1 cellular context compared by ENCODE assay signal in genomic region chr1:111755321-111756123, GRCh38.
TF ChIP-seq lines count a peak whose summit lies in the region.

Gene DDX20, plus strand, starts transcription at chr1:111755901. Its CDS starts 24 bp downstream, at chr1:111755925.

TF ChIP-seq in HEK293, 187 proteins besides CTCF, POLR2A, EP300 and RAD21 (continued from another document and continues in another):
- peak; percentile 86 for TF ChIP-seq ZNF639 (tag by site-specific recombination; IDR thresholded peaks at IDR 0.05)
- TF ChIP-seq REPIN1 (tag by site-specific recombination; IDR thresholded peaks at IDR 0.05; ENCODE audit: low read depth) = no peak
- peak; percentile 86 for TF ChIP-seq ZNF335 (tag by site-specific recombination; conservative IDR thresholded peaks at IDR 0.05)
- no peak for TF ChIP-seq ZNF223 (tag by site-specific recombination; IDR thresholded peaks at IDR 0.05)
- TF ChIP-seq KLF17 (tag by site-specific recombination; IDR thresholded peaks at IDR 0.05) = peak; percentile 98
- TF ChIP-seq MZF1 (tag by site-specific recombination; IDR thresholded peaks at IDR 0.05; ENCODE audit: borderline replicate concordance) = peak; percentile 70
- no peak for TF ChIP-seq ZNF529 (tag by site-specific recombination; IDR thresholded peaks at IDR 0.05; ENCODE audit: insufficient replicate concordance)
- peak; percentile 52 for TF ChIP-seq PRDM4 (tag by site-specific recombination; IDR thresholded peaks at IDR 0.05)
- TF ChIP-seq ZNF843 (tag by site-specific recombination; IDR thresholded peaks at IDR 0.05) = peak; percentile 44
- TF ChIP-seq PATZ1 (tag by site-specific recombination; IDR thresholded peaks at IDR 0.05) = peak; percentile 98
- TF ChIP-seq ZNF354C (tag by site-specific recombination; IDR thresholded peaks at IDR 0.05; ENCODE audit: borderline replicate concordance, low read depth) = no peak
- TF ChIP-seq ZNF629 (tag by site-specific recombination; IDR thresholded peaks at IDR 0.05) = peak; percentile 98
- no peak for TF ChIP-seq ZSCAN16 (tag by site-specific recombination; IDR thresholded peaks at IDR 0.05)
- no peak; the same call in 1 of the 2 replicates for TF ChIP-seq ZNF610 (tag by site-specific recombination; IDR thresholded peaks at IDR 0.05; ENCODE audit: borderline replicate concordance)
- peak; percentile 58; the same call in 1 of the 2 replicates for TF ChIP-seq ZNF18 (tag by site-specific recombination; IDR thresholded peaks at IDR 0.05)
- peak; percentile 73 for TF ChIP-seq ZBTB17 (tag by site-specific recombination; IDR thresholded peaks at IDR 0.05)
- no peak for TF ChIP-seq ZNF311 (tag by site-specific recombination; IDR thresholded peaks at IDR 0.05; ENCODE audit: borderline replicate concordance)
- no peak for TF ChIP-seq AEBP2 (tag by site-specific recombination; IDR thresholded peaks at IDR 0.05; ENCODE audit: borderline replicate concordance)
- no peak; the same call in 1 of the 2 replicates for TF ChIP-seq ZNF704 (tag by site-specific recombination; IDR thresholded peaks at IDR 0.05)
- no peak for TF ChIP-seq ZSCAN4 (tag by site-specific recombination; IDR thresholded peaks at IDR 0.05)
- no peak for TF ChIP-seq HOXD13 (CRISPR knock-in tag; IDR thresholded peaks at IDR 0.05; ENCODE audit: borderline replicate concordance)
- no peak for TF ChIP-seq ZNF701 (tag by site-specific recombination; IDR thresholded peaks at IDR 0.05)
- peak; percentile 97 for TF ChIP-seq IKZF3 (tag by site-specific recombination; IDR thresholded peaks at IDR 0.05)
- TF ChIP-seq ZNF792 (tag by site-specific recombination; IDR thresholded peaks at IDR 0.05) = no peak
- peak; percentile 96 for TF ChIP-seq ZNF324 (tag by site-specific recombination; IDR thresholded peaks at IDR 0.05)
- TF ChIP-seq ZNF24 (tag by site-specific recombination; IDR thresholded peaks at IDR 0.05) = peak; percentile 88
- no peak for TF ChIP-seq ZNF776 (tag by site-specific recombination; IDR thresholded peaks at IDR 0.05; ENCODE audit: borderline replicate concordance)
- TF ChIP-seq ZSCAN5A (tag by site-specific recombination; IDR thresholded peaks at IDR 0.05) = 0 out of 2 replicates have a peak, but pooled peaks have one; percentile 67
- peak; percentile 90 for TF ChIP-seq ZBTB21 (tag by site-specific recombination; IDR thresholded peaks at IDR 0.05)
- peak; percentile 98 for TF ChIP-seq ZNF398 (tag by site-specific recombination; IDR thresholded peaks at IDR 0.05)
- TF ChIP-seq KLF7 (tag by site-specific recombination; IDR thresholded peaks at IDR 0.05; ENCODE audit: borderline replicate concordance) = peak; percentile 98
- no peak for TF ChIP-seq ZNF138 (tag by site-specific recombination; IDR thresholded peaks at IDR 0.05; ENCODE audit: borderline replicate concordance)
- no peak for TF ChIP-seq ZNF280D (tag by site-specific recombination; IDR thresholded peaks at IDR 0.05)
- TF ChIP-seq ZNF544 (tag by site-specific recombination; IDR thresholded peaks at IDR 0.05) = no peak
- no peak for TF ChIP-seq ZNF585B (tag by site-specific recombination; IDR thresholded peaks at IDR 0.05)
- TF ChIP-seq ZNF146 (tag by site-specific recombination; IDR thresholded peaks at IDR 0.05) = peak; percentile 53; the same call in 1 of the 2 replicates
- TF ChIP-seq ZNF677 (tag by site-specific recombination; IDR thresholded peaks at IDR 0.05) = no peak
- TF ChIP-seq ZNF184 (tag by site-specific recombination; IDR thresholded peaks at IDR 0.05) = peak; percentile 88
- TF ChIP-seq ZNF555 (tag by site-specific recombination; conservative IDR thresholded peaks at IDR 0.05) = no peak
- peak; percentile 96 for TF ChIP-seq KLF9 (tag by site-specific recombination; IDR thresholded peaks at IDR 0.05; ENCODE audit: low read depth)
